Comparison of ENCODE assay signal across 14 cellular contexts in the genomic region with DNA sequence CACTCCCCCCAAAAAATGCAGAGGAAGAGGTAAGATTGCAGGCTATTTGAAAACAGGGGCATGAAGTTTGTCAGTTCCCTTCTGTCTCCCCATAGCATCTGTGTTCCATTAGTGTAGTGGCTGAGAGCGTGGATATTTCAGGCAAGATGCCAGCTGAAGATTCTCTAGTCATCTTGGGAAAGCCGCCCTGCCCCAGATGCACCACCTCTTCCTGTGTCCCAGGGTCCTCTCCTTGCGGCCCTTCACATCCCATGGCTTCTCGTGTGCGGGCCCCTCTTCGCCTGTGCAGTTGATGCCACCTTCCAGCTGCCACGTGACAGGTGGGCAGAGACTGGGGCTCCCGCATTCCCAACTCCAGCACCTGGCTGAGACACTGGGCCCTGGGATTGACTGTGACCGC. TPM values are rescaled to one million over a fixed set of nuclear protein-coding genes. Genes with fewer than 3 reads are reported as not detected.
A peak's percentile ranks its signal among the peaks of the same experiment; 100 is the strongest.
DNase-seq lines count a peak whose midpoint lies in the region; ATAC-seq and TF ChIP-seq lines count a peak whose summit lies in the region.
"Had no signal": no experiment of that assay in that cellular context is flagged by ENCODE, and none has a peak within 500 bp of the region (broad histone marks: within the 10 kb centered on the region; RNA-seq: fewer than 3 reads in every experiment).

No MANE protein-coding gene starts in this region.

- H3K4me1 ChIP-seq in spleen: peaks cover 29 to 98% (median 83%) of the 10 kb centered on the region in 6 donors
- H3K4me1 ChIP-seq: HAP-1 had no signal

- TF ChIP-seq CTCF in fibroblast of mammary gland (conservative IDR thresholded peaks at IDR 0.05; ENCODE audit: control insufficient read depth, insufficient read depth, low read depth, low read length) (no peak), spleen (IDR thresholded peaks at IDR 0.05 in 8 of 11, conservative IDR thresholded peaks at IDR 0.05 in 3 of 11) (no peak)

- H3K4me3 Mint-ChIP-seq in activated T-cell treated with anti-CD3 and anti-CD28 coated beads, Interleukin-2, amount 50 U/mL, for 24 hours: no peak overlapping the region

- peak overlapping the region in 7 of 8 donors; percentile 58 to 99 (median 89) for H3K27ac ChIP-seq in spleen

- H3K36me3 ChIP-seq in spleen: peaks cover 2 to 55% (median 30%) of the 10 kb centered on the region in 6 donors

- no peaks in the 10 kb centered on the region for H3K27me3 ChIP-seq in spleen (replicated peaks in 1 of 7)
- H3K27me3 ChIP-seq: upper lobe of left lung had no signal

- H3K9me3 Mint-ChIP-seq in activated T-cell treated with anti-CD3 and anti-CD28 coated beads, Interleukin-2, amount 50 U/mL, for 24 hours: no peaks in the 10 kb centered on the region

- H3K9me3 ChIP-seq in spleen: no peaks in the 10 kb centered on the region
- H3K9me3 ChIP-seq: HAP-1, upper lobe of left lung had no signal

- no peak for ATAC-seq in HG03196 (IDR thresholded peaks at IDR 0.05; ENCODE audit: unreplicated experiment)
- no peak for ATAC-seq in HG03571 (IDR thresholded peaks at IDR 0.05; ENCODE audit: unreplicated experiment)
- ATAC-seq: left colon had no signal

- peaks cover 50% of the 10 kb centered on the region for H3K36me3 Mint-ChIP-seq in activated T-cell treated with anti-CD3 and anti-CD28 coated beads, Interleukin-2, amount 50 U/mL, for 24 hours (ENCODE audit: low read depth)

- no peak for DNase-seq in activated T-cell treated with anti-CD3 and anti-CD28 coated beads, Interleukin-2, amount 50 U/mL, for 24 hours
- no peak for DNase-seq in activated T-cell treated with anti-CD3 and anti-CD28 coated beads, Interleukin-2, amount 50 U/mL, for 48 hours
- DNase-seq in fibroblast of mammary gland (ENCODE audit: low read depth): peak; percentile 93
- DNase-seq in spleen: no peak
- no peak for DNase-seq in OCI-M1 (lab: John Stamatoyannopoulos, UW)
- DNase-seq: amygdala, left colon, MV-4-11, NCI-H69 had no signal

- H3K27me3 Mint-ChIP-seq in activated T-cell treated with anti-CD3 and anti-CD28 coated beads, Interleukin-2, amount 50 U/mL, for 24 hours: no peaks in the 10 kb centered on the region

- H3K4me1 Mint-ChIP-seq in activated T-cell treated with anti-CD3 and anti-CD28 coated beads, Interleukin-2, amount 50 U/mL, for 24 hours (ENCODE audit: low read depth): peaks cover 24% of the 10 kb centered on the region

- no peak for TF ChIP-seq POLR2A in spleen (IDR thresholded peaks at IDR 0.05)

- intact Hi-C loops in spleen (cut with DNase I; ENCODE audit: low total_unique reads): no loop called here

- peak overlapping the region; percentile 55 for H3K27ac Mint-ChIP-seq in activated T-cell treated with anti-CD3 and anti-CD28 coated beads, Interleukin-2, amount 50 U/mL, for 24 hours

- no peak overlapping the region for H3K4me3 ChIP-seq in fibroblast of mammary gland (ENCODE audit: control insufficient read depth, low read depth, low read length)
- no peak overlapping the region for H3K4me3 ChIP-seq in spleen
- H3K4me3 ChIP-seq: HAP-1, upper lobe of left lung had no signal

- 81 to 90% (median 85%) methylated on average over 6 to 9 of the region's 9 CpGs for WGBS in spleen, 5 donors

TF ChIP-seq in PFSK-1, 5 proteins besides CTCF, POLR2A, EP300 and RAD21:
- TF ChIP-seq SIN3A (IDR thresholded peaks at IDR 0.05; ENCODE audit: borderline replicate concordance, insufficient read depth, low read length) (no peak), POLR2AphosphoS5 (IDR thresholded peaks at IDR 0.05; ENCODE audit: low read depth, low read length) (peak; percentile 22; the same call in 1 of the 2 replicates)
TF ChIP-seq in PFSK-1: peak in this region for 1.

RNA-seq across cellular contexts. Expression of a gene that starts 16.1 kb away (rescaled TPM):
- 33.5 TPM for polyA plus RNA-seq in PFSK-1 (2012; ENCODE audit: insufficient read length, low read depth)
- 10 to 100 TPM; 61.1 to 83.3 (median 70.0) TPM for total RNA-seq in spleen
- polyA plus RNA-seq in spleen: 10 to 100 TPM in 1 of 3 donors, 1 to 10 TPM in 2; 7.5 to 17.3 (median 8.4) TPM

RNA-seq across cellular contexts. Expression of a gene that starts 16.4 kb away (rescaled TPM):
- 102 TPM for polyA plus RNA-seq in PFSK-1 (2012; ENCODE audit: insufficient read length, low read depth)
- 100 to 1,000 TPM in 3 of 7 donors, 10 to 100 TPM in 4; 63.9 to 122 (median 76.7) TPM for total RNA-seq in spleen
- 10 to 100 TPM; 31.3 to 49.1 (median 39.5) TPM for polyA plus RNA-seq in spleen

RNA-seq across cellular contexts. Expression of a gene that starts 41.0 kb away (rescaled TPM):
- polyA plus RNA-seq in PFSK-1 (2012; ENCODE audit: insufficient read length, low read depth): 80.4 TPM
- total RNA-seq in spleen: 100 to 1,000 TPM in 5 of 7 donors, 10 to 100 TPM in 2; 89.8 to 174 (median 123) TPM
- 10 to 100 TPM; 45.1 to 73.0 (median 52.2) TPM for polyA plus RNA-seq in spleen

RNA-seq across cellular contexts. Expression of a gene that starts 55.7 kb away (rescaled TPM):
- 155 TPM for polyA plus RNA-seq in PFSK-1 (2012; ENCODE audit: insufficient read length, low read depth)
- total RNA-seq in spleen: 100 to 1,000 TPM; 110 to 139 (median 130) TPM
- 10 to 100 TPM; 60.5 to 74.4 (median 73.6) TPM for polyA plus RNA-seq in spleen
